1 cellular context compared by ENCODE assay signal in genomic region chr14:105207460-105207901, GRCh38.
TF ChIP-seq lines count a peak whose summit lies in the region.

No MANE protein-coding gene starts in this region.

TF ChIP-seq in IMR-90, 13 proteins besides CTCF, POLR2A, EP300 and RAD21:
- TF ChIP-seq USF2 (IDR thresholded peaks at IDR 0.05; ENCODE audit: low read depth, low read length) = no peak
- no peak for TF ChIP-seq RFX5 (IDR thresholded peaks at IDR 0.05; ENCODE audit: low read depth, low read length)
- TF ChIP-seq ELK1 (IDR thresholded peaks at IDR 0.05; ENCODE audit: borderline replicate concordance, low read depth, low read length) = no peak
- no peak for TF ChIP-seq CHD1 (IDR thresholded peaks at IDR 0.05; ENCODE audit: low read depth, low read length)
- no peak for TF ChIP-seq FOS (IDR thresholded peaks at IDR 0.05; ENCODE audit: low read depth, low read length)
- TF ChIP-seq BHLHE40 (IDR thresholded peaks at IDR 0.05; ENCODE audit: low read depth, low read length) = no peak
- TF ChIP-seq MXI1 (IDR thresholded peaks at IDR 0.05; ENCODE audit: borderline replicate concordance, low read depth, low read length) = no peak
- TF ChIP-seq MAFK (IDR thresholded peaks at IDR 0.05; ENCODE audit: low read depth, low read length) = no peak
- TF ChIP-seq RCOR1 (IDR thresholded peaks at IDR 0.05; ENCODE audit: insufficient replicate concordance, low read length) = no peak
- no peak for TF ChIP-seq CEBPB (IDR thresholded peaks at IDR 0.05; ENCODE audit: low read depth, low read length)
- TF ChIP-seq SMC3 (IDR thresholded peaks at IDR 0.05; ENCODE audit: low read depth, low read length) = no peak
- TF ChIP-seq MAZ (IDR thresholded peaks at IDR 0.05; ENCODE audit: borderline replicate concordance, low read depth, low read length) = no peak
- TF ChIP-seq NFE2L2 (IDR thresholded peaks at IDR 0.05; ENCODE audit: low read depth, low read length) = no peak
